8 cellular contexts compared by ENCODE assay signal in the genomic region with DNA sequence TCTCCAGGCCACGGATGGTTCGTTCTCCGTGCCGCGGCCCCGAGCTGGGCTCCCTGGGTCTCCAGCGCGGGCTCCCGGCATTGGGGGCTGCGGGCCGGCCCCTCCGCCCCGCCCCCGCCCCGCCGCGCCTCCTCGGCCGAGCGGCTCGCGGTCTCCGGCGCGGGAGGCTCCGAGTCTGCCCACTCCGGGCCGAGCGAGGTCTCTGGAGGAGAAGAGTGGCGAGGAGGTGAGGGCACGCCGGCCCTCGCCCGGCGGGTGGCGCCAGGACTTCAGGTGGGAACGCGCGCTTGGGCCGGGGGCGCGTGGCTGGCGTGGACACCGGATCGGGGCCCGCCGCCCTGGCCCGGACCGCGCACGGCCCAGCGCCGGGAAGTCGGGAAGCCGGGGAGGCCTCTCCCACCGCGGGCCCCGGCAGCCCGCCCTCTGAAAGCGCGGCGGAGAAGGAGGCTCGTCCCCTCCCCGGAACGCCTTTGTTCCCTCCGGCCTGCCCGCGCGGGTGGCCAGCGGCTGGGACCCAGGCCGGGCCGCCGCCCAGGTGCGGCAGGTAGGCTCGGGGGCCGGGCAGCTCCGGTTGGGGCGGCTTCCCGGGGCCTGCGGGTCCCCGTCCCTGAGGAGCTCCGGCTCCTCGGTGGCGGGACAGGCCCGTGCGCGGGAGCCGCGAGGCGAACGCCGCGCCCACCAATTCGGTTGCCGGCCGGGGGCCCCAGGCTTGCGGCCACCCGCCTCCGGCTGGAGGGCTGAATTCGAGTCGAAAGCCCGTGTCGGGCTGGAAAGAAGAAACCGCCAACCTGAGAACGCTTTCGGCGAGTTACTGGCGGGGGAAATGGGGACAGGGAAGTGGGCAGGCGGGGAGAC. TPM values are rescaled to one million over a fixed set of nuclear protein-coding genes. Genes with fewer than 3 reads are reported as not detected.
DNase-seq lines count a peak whose midpoint lies in the region; ATAC-seq and TF ChIP-seq lines count a peak whose summit lies in the region.

No MANE protein-coding gene starts in this region.

- H3K9me3 Mint-ChIP-seq in IgD-negative memory B cell (no peaks in the 10 kb centered on the region), neural crest cell (no peaks in the 10 kb centered on the region)
- H3K9me3 Mint-ChIP-seq in activated T-cell treated with anti-CD3 and anti-CD28 coated beads, Interleukin-2, amount 50 U/mL, for 24 hours, result no peaks in the 10 kb centered on the region

- H3K27ac Mint-ChIP-seq in IgD-negative memory B cell, result no peak overlapping the region
- peak overlapping the region; percentile 88 for H3K27ac Mint-ChIP-seq in activated T-cell treated with anti-CD3 and anti-CD28 coated beads, Interleukin-2, amount 50 U/mL, for 24 hours
- H3K27ac Mint-ChIP-seq in neural crest cell (ENCODE audit: unreplicated experiment), result peak overlapping the region; percentile 88

- H3K4me1 Mint-ChIP-seq in IgD-negative memory B cell (peaks cover 0 to 9% (median 3%) of the 10 kb centered on the region in 3 donors), neural crest cell (peaks cover 52% of the 10 kb centered on the region)
- peaks cover 37% of the 10 kb centered on the region for H3K4me1 Mint-ChIP-seq in activated T-cell treated with anti-CD3 and anti-CD28 coated beads, Interleukin-2, amount 50 U/mL, for 24 hours (ENCODE audit: low read depth)

- ATAC-seq in HG03342 (IDR thresholded peaks at IDR 0.05; ENCODE audit: unreplicated experiment), result no peak

- H3K36me3 Mint-ChIP-seq in IgD-negative memory B cell (no peaks in the 10 kb centered on the region), neural crest cell (ENCODE audit: low read depth) (peaks cover 5% of the 10 kb centered on the region)
- H3K36me3 Mint-ChIP-seq in activated T-cell treated with anti-CD3 and anti-CD28 coated beads, Interleukin-2, amount 50 U/mL, for 24 hours (ENCODE audit: low read depth), result peaks cover 40% of the 10 kb centered on the region

- in situ Hi-C loops in G401 (cut with HindIII; ENCODE audit: low sequenced_read_pairs), result no loop called here

- H3K4me3 Mint-ChIP-seq in IgD-negative memory B cell, result peak overlapping the region; percentile 56 to 90 (median 81)
- H3K4me3 Mint-ChIP-seq in activated T-cell treated with anti-CD3 and anti-CD28 coated beads, Interleukin-2, amount 50 U/mL, for 24 hours, result peak overlapping the region; percentile 84
- peak overlapping the region; percentile 91 for H3K4me3 Mint-ChIP-seq in neural crest cell

- peak overlapping the region; percentile 79 for H3K4me3 ChIP-seq in fibroblast of villous mesenchyme (ENCODE audit: low read depth, low read length)

- DNase-seq in ELR (ENCODE audit: low read depth) (peak; percentile 54), fibroblast of villous mesenchyme (ENCODE audit: low read depth) (peak; percentile 31), neural crest cell (ENCODE audit: low read depth, low spot score) (peak; percentile 43), G401 (ENCODE audit: low spot score) (no peak), NCI-H226 (no peak)
- peak; percentile 67 for DNase-seq in activated T-cell treated with anti-CD3 and anti-CD28 coated beads, Interleukin-2, amount 50 U/mL, for 24 hours

- H3K27me3 Mint-ChIP-seq in IgD-negative memory B cell (peaks cover 31% of the 10 kb centered on the region), neural crest cell (ENCODE audit: low read depth) (no peaks in the 10 kb centered on the region)
- peaks cover 14% of the 10 kb centered on the region for H3K27me3 Mint-ChIP-seq in activated T-cell treated with anti-CD3 and anti-CD28 coated beads, Interleukin-2, amount 50 U/mL, for 24 hours

- TF ChIP-seq CTCF in fibroblast of villous mesenchyme (IDR thresholded peaks at IDR 0.05; ENCODE audit: insufficient read depth, low read depth, low read length) (peak; percentile 6), neural crest cell (conservative IDR thresholded peaks at IDR 0.05) (no peak)

RNA-seq across cellular contexts. Expression of a gene that starts 1.1 kb away (rescaled TPM):
- not detected for polyA plus RNA-seq in IgD-negative memory B cell
- total RNA-seq in fibroblast of villous mesenchyme (3.2 and 6.0 TPM in 2 replicates), neural crest cell (38.3 and 39.4 TPM in 2 replicates)
- not detected in 2 replicates for total RNA-seq in G401 (2014; rRNA removed; shearing (Covaris generic))

Comparison
In these comparisons a context has a peak if more than half of its experiments do, and no peak if none do; other contexts are left out.
1. DNase-seq: peak in ELR (single experiment), activated T-cell treated with anti-CD3 and anti-CD28 coated beads, Interleukin-2, amount 50 U/mL, for 24 hours (single experiment), fibroblast of villous mesenchyme (single experiment) and neural crest cell (single experiment); none in G401 (single experiment) and NCI-H226 (single experiment).
2. H3K27ac Mint-ChIP-seq: peak in activated T-cell treated with anti-CD3 and anti-CD28 coated beads, Interleukin-2, amount 50 U/mL, for 24 hours (single experiment) and neural crest cell (single experiment); none in IgD-negative memory B cell (0 of 3).
3. Peak in every context shown above with its lines, with median percentiles within 50 percentile points of each other: H3K4me3 Mint-ChIP-seq.